In genomic region chr7:149028346-149029109, GRCh38 we compare ENCODE assay signal across 1 cellular context.
A peak's percentile ranks its signal among the peaks of the same experiment; 100 is the strongest.
TF ChIP-seq lines count a peak whose summit lies in the region.

PDIA4 (minus strand) TSS chr7:149028505; CDS start chr7:149028408, 97 bp downstream.

TF ChIP-seq in K562, 482 proteins besides CTCF, POLR2A, EP300 and RAD21 (continued from another document and continues in another):
- peak; percentile 77; the same call in 1 of the 2 replicates for TF ChIP-seq ZBTB9 (CRISPR knock-in tag; IDR thresholded peaks at IDR 0.05)
- no peak for TF ChIP-seq NR2F6 (CRISPR knock-in tag; IDR thresholded peaks at IDR 0.05)
- no peak for TF ChIP-seq BCL6 (CRISPR knock-in tag; IDR thresholded peaks at IDR 0.05)
- no peak for TF ChIP-seq NFE2 (IDR thresholded peaks at IDR 0.05; ENCODE audit: low read depth)
- peak; percentile 64 for TF ChIP-seq THAP12 (CRISPR knock-in tag; IDR thresholded peaks at IDR 0.05)
- TF ChIP-seq CSDE1 (IDR thresholded peaks at IDR 0.05), result peak in 1 of 2 experiments; percentile 48; a peak in 1 of 4 replicates
- no peak for TF ChIP-seq FOXA1 (IDR thresholded peaks at IDR 0.05; ENCODE audit: borderline replicate concordance)
- TF ChIP-seq RFX5 (IDR thresholded peaks at IDR 0.05; ENCODE audit: low read depth, low read length), result peak; percentile 40
- TF ChIP-seq ZMIZ1 (IDR thresholded peaks at IDR 0.05; ENCODE audit: low read depth in 2 of 2, low read length in 2 of 2), result peak in 1 of 2 experiments; percentile 19; a peak in 1 of 4 replicates
- TF ChIP-seq ASH1L (IDR thresholded peaks at IDR 0.05; ENCODE audit: borderline replicate concordance, low read depth, partially characterized antibody), result peak; percentile 92
- peak; percentile 70 for TF ChIP-seq CREB3L1 (IDR thresholded peaks at IDR 0.05; ENCODE audit: borderline replicate concordance, low read depth)
- peak; percentile 98 for TF ChIP-seq RBBP5 (IDR thresholded peaks at IDR 0.05; ENCODE audit: borderline replicate concordance, insufficient read depth, low read length, poor library complexity, severe bottlenecking)
- TF ChIP-seq TRIM25 (IDR thresholded peaks at IDR 0.05; ENCODE audit: borderline replicate concordance), result no peak
- peak in 1 of 2 experiments; percentile 94; a peak in 2 of 4 replicates for TF ChIP-seq ZNF639 (CRISPR knock-in tag; conservative IDR thresholded peaks at IDR 0.05 in 1 of 2, IDR thresholded peaks at IDR 0.05 in 1 of 2)
- peak; percentile 68 for TF ChIP-seq E2F5 (CRISPR knock-in tag; IDR thresholded peaks at IDR 0.05)
- TF ChIP-seq SMARCA4 (IDR thresholded peaks at IDR 0.05), result no peak
- peak; percentile 99 for TF ChIP-seq L3MBTL2 (IDR thresholded peaks at IDR 0.05)
- TF ChIP-seq HES1 (IDR thresholded peaks at IDR 0.05; ENCODE audit: low read depth), result peak; percentile 69; the same call in 1 of the 2 replicates
- TF ChIP-seq SUPT5H (IDR thresholded peaks at IDR 0.05), result peak; percentile 89
- peak; percentile 6 for TF ChIP-seq POU5F1 (IDR thresholded peaks at IDR 0.05; ENCODE audit: borderline replicate concordance, low read depth, low read length, partially characterized antibody)
- no peak for TF ChIP-seq ZNF407 (IDR thresholded peaks at IDR 0.05; ENCODE audit: low read depth)
- TF ChIP-seq NKRF (IDR thresholded peaks at IDR 0.05; ENCODE audit: borderline replicate concordance), result peak; percentile 92
- peak; percentile 77 for TF ChIP-seq NFIC (IDR thresholded peaks at IDR 0.05)
- no peak for TF ChIP-seq TRIM28 (IDR thresholded peaks at IDR 0.05)
- TF ChIP-seq ZNF165 (CRISPR knock-in tag; IDR thresholded peaks at IDR 0.05; ENCODE audit: borderline replicate concordance), result no peak
- peak; percentile 81 to 91 for TF ChIP-seq MAZ (CRISPR knock-in tag; conservative IDR thresholded peaks at IDR 0.05 in 1 of 2, IDR thresholded peaks at IDR 0.05 in 1 of 2)
- TF ChIP-seq E2F3 (CRISPR knock-in tag; IDR thresholded peaks at IDR 0.05), result 0 out of 2 replicates have a peak, but pooled peaks have one; percentile 28
- TF ChIP-seq SP2 (IDR thresholded peaks at IDR 0.05; ENCODE audit: extremely low read depth, low read depth, low read length, poor library complexity, severe bottlenecking), result peak; percentile 27
- TF ChIP-seq DACH1 (IDR thresholded peaks at IDR 0.05; ENCODE audit: partially characterized antibody), result no peak
- no peak for TF ChIP-seq ZNF668 (CRISPR knock-in tag; IDR thresholded peaks at IDR 0.05)
